2 cellular contexts compared by ENCODE assay signal in genomic region chr4:141807073-141807472, GRCh38.
TF ChIP-seq lines count a peak whose summit lies in the region.

No MANE protein-coding gene starts in this region.

TF ChIP-seq in GM23338, 12 proteins besides CTCF, POLR2A, EP300 and RAD21 (continued from another document):
- TF ChIP-seq ZNF462 (CRISPR knock-in tag; IDR thresholded peaks at IDR 0.05) (no peak), ETS1 (IDR thresholded peaks at IDR 0.05) (no peak), ZNF114 (CRISPR knock-in tag; IDR thresholded peaks at IDR 0.05) (no peak), CREB1 (CRISPR knock-in tag; IDR thresholded peaks at IDR 0.05; ENCODE audit: low read depth) (no peak), REST (IDR thresholded peaks at IDR 0.05; ENCODE audit: unreplicated experiment) (no peak), EZH2phosphoT487 (IDR thresholded peaks at IDR 0.05; ENCODE audit: unreplicated experiment) (no peak), EZH2 (IDR thresholded peaks at IDR 0.05; ENCODE audit: low read depth, unreplicated experiment) (no peak), JUNB (IDR thresholded peaks at IDR 0.05; ENCODE audit: unreplicated experiment) (no peak), STAT1 (IDR thresholded peaks at IDR 0.05; ENCODE audit: unreplicated experiment) (no peak)

TF ChIP-seq in H1, 55 proteins besides CTCF, POLR2A, EP300 and RAD21 (continued from another document):
- TF ChIP-seq KDM4A (IDR thresholded peaks at IDR 0.05; ENCODE audit: low read depth, low read length, severe bottlenecking), result no peak
- TF ChIP-seq ATF3 (IDR thresholded peaks at IDR 0.05; ENCODE audit: insufficient read depth, low read depth, low read length), result no peak
